Comparison of ENCODE assay signal across 18 cellular contexts in the genomic region with DNA sequence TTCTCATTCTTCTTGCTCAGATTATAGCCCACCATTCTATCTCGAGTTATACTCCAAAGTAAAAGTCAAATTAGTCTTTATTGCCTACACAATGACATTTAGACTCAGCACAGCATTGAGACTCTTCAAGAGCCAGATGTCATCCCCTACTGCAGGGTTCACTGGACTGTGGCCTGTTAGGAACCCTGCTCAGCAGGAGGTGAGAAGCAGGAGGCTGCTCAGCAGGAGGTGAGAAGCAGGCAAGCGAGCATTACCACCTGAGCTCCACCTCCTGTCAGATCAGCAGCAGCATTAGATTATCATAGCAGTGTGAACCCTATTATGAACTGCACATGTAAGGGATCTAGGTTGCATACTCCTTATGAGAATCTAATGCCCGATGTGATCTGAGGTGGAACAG. TPM values are rescaled to one million over a fixed set of nuclear protein-coding genes. Genes with fewer than 3 reads are reported as not detected.
A peak's percentile ranks its signal among the peaks of the same experiment; 100 is the strongest.
DNase-seq lines count a peak whose midpoint lies in the region; ATAC-seq, FAIRE-seq and TF ChIP-seq lines count a peak whose summit lies in the region.
"Had no signal": no experiment of that assay in that cellular context is flagged by ENCODE, and none has a peak within 500 bp of the region (broad histone marks: within the 10 kb centered on the region; RNA-seq: fewer than 3 reads in every experiment).

No MANE protein-coding gene starts in this region.

- ATAC-seq in HepG2 (no peak), right lobe of liver (no peak), left colon (no peak)
- ATAC-seq: A549 had no signal

- no peak for FAIRE-seq in HepG2 (lab: Jason Lieb, UNC)
- FAIRE-seq: A549, GM12892, GM19239 had no signal

- CTCF ChIA-PET in HepG2 (lab: Yijun Ruan, JAX; ENCODE audit: low intra/inter-chr PET ratio, low total read pairs), result no interaction called here

- H3K9me3 ChIP-seq in HepG2 (ENCODE audit: low read length), result no peaks in the 10 kb centered on the region
- H3K9me3 ChIP-seq in right lobe of liver, result no peaks in the 10 kb centered on the region
- peaks cover 2% of the 10 kb centered on the region for H3K9me3 ChIP-seq in WERI-Rb-1 (ENCODE audit: severe bottlenecking)
- H3K9me3 ChIP-seq: A549, BE2C had no signal

- in situ Hi-C loops in HepG2 (cut with HindIII; ENCODE audit: extremely low pct_ligation_motif_present, low pct_unique_long_range_greater_than_20kb), result no loop called here
- in situ Hi-C loops in brain microvascular endothelial cell (cut with HindIII; ENCODE audit: low pct_ligation_motif_present, low sequenced_read_pairs), result no loop called here

- WGBS in HepG2 (ENCODE audit: low lambda C conversion rate), result 42% methylated on average over 2 of the region's 3 CpGs
- WGBS in right lobe of liver (ENCODE audit: insufficient coverage, low coverage, low lambda C conversion rate, missing lambda C conversion rate), result 27% methylated on average over 1 of the region's 3 CpGs

- intact Hi-C loops in HepG2 (cut with micrococcal nuclease; ENCODE audit: unreplicated experiment) (no loop called here), right lobe of liver (cut with DNase I) (no loop called here), left colon (cut with DNase I, micrococcal nuclease) (no loop called here)

- H3K79me2 ChIP-seq in HepG2 (ENCODE audit: insufficient read depth, low read length), result no peaks in the 10 kb centered on the region

- no peaks in the 10 kb centered on the region for H4K20me1 ChIP-seq in HepG2 (ENCODE audit: insufficient read depth, low read length)

- H3K27ac ChIP-seq in HepG2 (ENCODE audit: extremely low read length, insufficient read depth, low read length) (no peak overlapping the region), right lobe of liver (no peak overlapping the region), WERI-Rb-1 (no peak overlapping the region), brain microvascular endothelial cell (no peak overlapping the region)
- H3K27ac ChIP-seq: A549, C4-2B, HL-60 had no signal

- H3K4me2 ChIP-seq in HepG2 (ENCODE audit: low read depth, low read length), result no peak overlapping the region
- H3K4me2 ChIP-seq: A549 had no signal

- TF ChIP-seq CTCF in HepG2 (CRISPR knock-in tag; IDR thresholded peaks at IDR 0.05) (no peak), right lobe of liver (IDR thresholded peaks at IDR 0.05) (no peak), WERI-Rb-1 (IDR thresholded peaks at IDR 0.05; ENCODE audit: low read depth, low read length) (no peak), brain microvascular endothelial cell (IDR thresholded peaks at IDR 0.05; ENCODE audit: low read depth, low read length, missing control alignments) (no peak)

- no peak for DNase-seq in HepG2 (ENCODE audit: low spot score)
- DNase-seq in right lobe of liver, result no peak
- DNase-seq in NCI-H2171 treated with DMSO at 0.1 percent for 48 hours (lab: John Stamatoyannopoulos, UW), result peak; percentile 96
- peak; percentile 53 for DNase-seq in WERI-Rb-1
- no peak for DNase-seq in NCI-H345 (lab: John Stamatoyannopoulos, UW)
- no peak for DNase-seq in left colon
- DNase-seq in brain microvascular endothelial cell, result no peak
- DNase-seq: BE2C; CD4-positive, alpha-beta memory T cell; DND-41; GDM1; HCEC 1CT; IMR-90 had no signal

- H3K36me3 ChIP-seq in HepG2 (replicated peaks in 1 of 2; ENCODE audit: control insufficient read depth in 1 of 2, insufficient read depth in 2 of 2, low read length in 2 of 2) (no peaks in the 10 kb centered on the region), right lobe of liver (no peaks in the 10 kb centered on the region), WERI-Rb-1 (no peaks in the 10 kb centered on the region), brain microvascular endothelial cell (replicated peaks) (no peaks in the 10 kb centered on the region)
- H3K36me3 ChIP-seq: BE2C had no signal

- H2AFZ ChIP-seq in HepG2 (ENCODE audit: low read length), result no peak overlapping the region

- TF ChIP-seq EP300 in HepG2 (IDR thresholded peaks at IDR 0.05; ENCODE audit: low read depth in 2 of 2, low read length in 2 of 2) (no peak), HepG2 (CRISPR knock-in tag; IDR thresholded peaks at IDR 0.05; ENCODE audit: borderline replicate concordance) (no peak)

- H3K9ac ChIP-seq in HepG2 (ENCODE audit: insufficient read depth, low read depth, low read length), result no peak overlapping the region

- POLR2A ChIA-PET in HepG2 (lab: Yijun Ruan, JAX), result no interaction called here

- no TSS peak for BruUV-seq in HepG2 (replicated peaks; lab: Mats Ljungman, UMichigan)

- no peaks in the 10 kb centered on the region for H3K27me3 ChIP-seq in HepG2 (ENCODE audit: control insufficient read depth in 1 of 2, insufficient read depth in 2 of 2, low read length in 2 of 2)
- H3K27me3 ChIP-seq in right lobe of liver, result no peaks in the 10 kb centered on the region
- no peaks in the 10 kb centered on the region for H3K27me3 ChIP-seq in WERI-Rb-1 (ENCODE audit: insufficient read depth, low read depth, severe bottlenecking)
- H3K27me3 ChIP-seq in brain microvascular endothelial cell (replicated peaks), result no peaks in the 10 kb centered on the region
- H3K27me3 ChIP-seq: BE2C had no signal

- H3K4me3 ChIP-seq in HepG2 (replicated peaks in 1 of 3; ENCODE audit: insufficient read depth in 1 of 3, low read depth in 2 of 3, low read length in 3 of 3) (no peak overlapping the region), right lobe of liver (no peak overlapping the region), WERI-Rb-1 (ENCODE audit: low read depth, low read length) (no peak overlapping the region), brain microvascular endothelial cell (ENCODE audit: low read depth, low read length) (no peak overlapping the region)
- H3K4me3 ChIP-seq: A549 had no signal

- H3K4me1 ChIP-seq in HepG2 (ENCODE audit: insufficient read depth, low read length) (no peaks in the 10 kb centered on the region), right lobe of liver (no peaks in the 10 kb centered on the region)
- H3K4me1 ChIP-seq: A549, BE2C had no signal

- TF ChIP-seq POLR2A in HepG2 (IDR thresholded peaks at IDR 0.05; ENCODE audit: insufficient read depth in 1 of 2, low read depth in 2 of 2, low read length in 2 of 2) (no peak), right lobe of liver (IDR thresholded peaks at IDR 0.05) (no peak)

- TF ChIP-seq RAD21 in HepG2 (CRISPR knock-in tag; IDR thresholded peaks at IDR 0.05), result no peak

TF ChIP-seq in HepG2, 621 proteins besides CTCF, POLR2A, EP300 and RAD21:
- TF ChIP-seq MAFG (CRISPR knock-in tag; IDR thresholded peaks at IDR 0.05), result no peak
- 0 out of 2 replicates have a peak, but pooled peaks have one; percentile 19 for TF ChIP-seq ZKSCAN5 (CRISPR knock-in tag; IDR thresholded peaks at IDR 0.05)
- no peak for TF ChIP-seq ZNF660 (CRISPR knock-in tag; IDR thresholded peaks at IDR 0.05; ENCODE audit: borderline replicate concordance, low read depth)
- TF ChIP-seq MAFF (IDR thresholded peaks at IDR 0.05; ENCODE audit: low read depth, low read length), result no peak

RNA-seq across cellular contexts. Expression of gene LIFR, which starts 12.7 kb away (rescaled TPM):
- total RNA-seq in HepG2 (2016; rRNA removed; fragmentation: Illumina TruSeq; extraction: Trizol), result 20.1 and 25.2 TPM in 2 replicates
- total RNA-seq in HepG2 (2016; cell fraction: cytosol; rRNA removed; fragmentation: Illumina TruSeq; extraction: Trizol; ENCODE audit: low read depth), result 58.4 and 67.4 TPM in 2 replicates
- 20.0 and 23.0 TPM in 2 replicates for total RNA-seq in HepG2 (2016; cell fraction: insoluble cytoplasmic fraction; rRNA removed; fragmentation: Illumina TruSeq; extraction: Trizol)
- 31.5 and 38.0 TPM in 2 replicates for total RNA-seq in HepG2 (2016; cell fraction: membrane; rRNA removed; fragmentation: Illumina TruSeq; extraction: Trizol)
- 39.8 and 44.4 TPM in 2 replicates for total RNA-seq in HepG2 (2016; cell fraction: nucleus; rRNA removed; fragmentation: Illumina TruSeq; extraction: Trizol)
- polyA plus RNA-seq in HepG2 (2011; rRNA removed), result 5.0 and 6.3 TPM in 2 replicates
- polyA plus RNA-seq in HepG2 (2011; cell fraction: cytosol; rRNA removed), result 1.9 and 3.2 TPM in 2 replicates
- 6.5 and 8.0 TPM in 2 replicates for polyA plus RNA-seq in HepG2 (2011; cell fraction: nucleus; rRNA removed)
- 7.6 and 12.3 TPM in 2 replicates for polyA plus RNA-seq in HepG2 (2012)
- 0.20 and 0.28 TPM in 2 replicates for polyA plus RNA-seq in HepG2 (2016; cell fraction: cytosol; fragmentation: Illumina TruSeq; extraction: Trizol; ENCODE audit: low read depth)
- polyA plus RNA-seq in HepG2 (2016; cell fraction: insoluble cytoplasmic fraction; fragmentation: Illumina TruSeq; extraction: Trizol; ENCODE audit: low read depth), result 6.5 and 7.1 TPM in 2 replicates
- polyA plus RNA-seq in HepG2 (2016; cell fraction: membrane; fragmentation: Illumina TruSeq; extraction: Trizol; ENCODE audit: low read depth), result 1.1 TPM in 2 replicates
- polyA plus RNA-seq in HepG2 (2016; cell fraction: nucleus; fragmentation: Illumina TruSeq; extraction: Trizol; ENCODE audit: insufficient read depth, low read depth), result 19.2 and 20.0 TPM in 2 replicates
- polyA minus RNA-seq in HepG2 (2011; rRNA and poly(A)+ RNA removed; ENCODE audit: low replicate concordance), result 15.0 and 54.2 TPM in 2 replicates
- polyA minus RNA-seq in HepG2 (2011; cell fraction: cytosol; rRNA and poly(A)+ RNA removed), result 17.8 and 19.0 TPM in 2 replicates
- polyA minus RNA-seq in HepG2 (2011; cell fraction: nucleus; rRNA and poly(A)+ RNA removed), result 63.7 and 65.9 TPM in 2 replicates
- 10 to 100 TPM; 14.3 to 52.1 (median 28.2) TPM for total RNA-seq in right lobe of liver
- 10 to 100 TPM in 1 of 2 donors, 1 to 10 TPM in 1; 8.1 to 18.6 TPM for total RNA-seq in left colon
- polyA plus RNA-seq: CD4-positive, alpha-beta memory T cell had no signal

Comparison
In these comparisons a context has a peak if more than half of its experiments do, and no peak if none do; other contexts are left out.
1. DNase-seq: peak in NCI-H2171 treated with DMSO at 0.1 percent for 48 hours (single experiment) and WERI-Rb-1 (single experiment); none in HepG2 (single experiment), right lobe of liver (0 of 3), NCI-H345 (single experiment), left colon (0 of 2) and brain microvascular endothelial cell (single experiment).